In genomic region chr9:134956387-134956786, GRCh38 we compare ENCODE assay signal across 5 cellular contexts. TPM values are rescaled to one million over a fixed set of nuclear protein-coding genes. Genes with fewer than 3 reads are reported as not detected.
"Had no signal": no experiment of that assay in that cellular context is flagged by ENCODE, and none has a peak within 500 bp of the region (broad histone marks: within the 10 kb centered on the region; RNA-seq: fewer than 3 reads in every experiment).

No MANE protein-coding gene starts in this region.

RNA-seq across cellular contexts. Expression of gene FCN1, which starts 38.7 kb away (rescaled TPM):
- total RNA-seq: natural killer cell treated with Interleukin-12 subunit alpha and Interleukin-12 subunit beta and Interleukin-15 and Interleukin-18, amount 100 ng/mL, for 72 hours; neural crest cell; osteocyte; pulmonary artery endothelial cell; smooth muscle cell had no signal
